In genomic region chr16:66580605-66581209, GRCh38 we compare ENCODE assay signal across 1 cellular context.
TF ChIP-seq lines count a peak whose summit lies in the region.

No MANE protein-coding gene starts in this region.

TF ChIP-seq in HCT116, 20 proteins besides CTCF, POLR2A, EP300 and RAD21:
- no peak for TF ChIP-seq ATF3 (IDR thresholded peaks at IDR 0.05)
- TF ChIP-seq ZNF274 (IDR thresholded peaks at IDR 0.05; ENCODE audit: low read depth, low read length) = no peak
- TF ChIP-seq, protein P1, sequence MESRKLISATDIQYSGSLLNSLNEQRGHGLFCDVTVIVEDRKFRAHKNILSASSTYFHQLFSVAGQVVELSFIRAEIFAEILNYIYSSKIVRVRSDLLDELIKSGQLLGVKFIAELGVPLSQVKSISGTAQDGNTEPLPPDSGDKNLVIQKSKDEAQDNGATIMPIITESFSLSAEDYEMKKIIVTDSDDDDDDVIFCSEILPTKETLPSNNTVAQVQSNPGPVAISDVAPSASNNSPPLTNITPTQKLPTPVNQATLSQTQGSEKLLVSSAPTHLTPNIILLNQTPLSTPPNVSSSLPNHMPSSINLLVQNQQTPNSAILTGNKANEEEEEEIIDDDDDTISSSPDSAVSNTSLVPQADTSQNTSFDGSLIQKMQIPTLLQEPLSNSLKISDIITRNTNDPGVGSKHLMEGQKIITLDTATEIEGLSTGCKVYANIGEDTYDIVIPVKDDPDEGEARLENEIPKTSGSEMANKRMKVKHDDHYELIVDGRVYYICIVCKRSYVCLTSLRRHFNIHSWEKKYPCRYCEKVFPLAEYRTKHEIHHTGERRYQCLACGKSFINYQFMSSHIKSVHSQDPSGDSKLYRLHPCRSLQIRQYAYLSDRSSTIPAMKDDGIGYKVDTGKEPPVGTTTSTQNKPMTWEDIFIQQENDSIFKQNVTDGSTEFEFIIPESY (IDR thresholded peaks at IDR 0.05; ENCODE audit: extremely low read depth, insufficient replicate concordance, low read length) = no peak
- no peak for TF ChIP-seq CBX3 (IDR thresholded peaks at IDR 0.05; ENCODE audit: low read depth)
- peak; percentile 40 for TF ChIP-seq SP1 (IDR thresholded peaks at IDR 0.05; ENCODE audit: low read depth)
- no peak for TF ChIP-seq EZH2phosphoT487 (IDR thresholded peaks at IDR 0.05; ENCODE audit: borderline replicate concordance)
- peak; percentile 22; the same call in 1 of the 2 replicates for TF ChIP-seq MAX (IDR thresholded peaks at IDR 0.05)
- TF ChIP-seq ZFX (IDR thresholded peaks at IDR 0.05) = no peak
- no peak for TF ChIP-seq ELF1 (IDR thresholded peaks at IDR 0.05; ENCODE audit: borderline replicate concordance, low read depth)
- no peak for TF ChIP-seq REST (IDR thresholded peaks at IDR 0.05; ENCODE audit: low read depth)
- TF ChIP-seq SIN3A (IDR thresholded peaks at IDR 0.05; ENCODE audit: low read depth) = no peak
- peak; percentile 53; the same call in 1 of the 2 replicates for TF ChIP-seq CEBPB (IDR thresholded peaks at IDR 0.05; ENCODE audit: low read depth)
- TF ChIP-seq EZH2 (IDR thresholded peaks at IDR 0.05) = no peak
- TF ChIP-seq FOSL1 (IDR thresholded peaks at IDR 0.05; ENCODE audit: low read depth) = no peak
- no peak for TF ChIP-seq SRF (IDR thresholded peaks at IDR 0.05; ENCODE audit: low read depth)
- no peak for TF ChIP-seq EGR1 (IDR thresholded peaks at IDR 0.05; ENCODE audit: low read depth)
- no peak for TF ChIP-seq TCF7L2 (IDR thresholded peaks at IDR 0.05; ENCODE audit: borderline replicate concordance, extremely low read depth, insufficient read depth, insufficient read length)
- no peak for TF ChIP-seq POLR2AphosphoS5 (IDR thresholded peaks at IDR 0.05; ENCODE audit: low read depth, low read length)
- no peak for TF ChIP-seq YY1 (IDR thresholded peaks at IDR 0.05; ENCODE audit: extremely low read depth, insufficient replicate concordance, low read depth, low read length)
- no peak; the same call in 1 of the 2 replicates for TF ChIP-seq JUND (IDR thresholded peaks at IDR 0.05)
